ENCODE assay signal across 22 cellular contexts in the genomic region with DNA sequence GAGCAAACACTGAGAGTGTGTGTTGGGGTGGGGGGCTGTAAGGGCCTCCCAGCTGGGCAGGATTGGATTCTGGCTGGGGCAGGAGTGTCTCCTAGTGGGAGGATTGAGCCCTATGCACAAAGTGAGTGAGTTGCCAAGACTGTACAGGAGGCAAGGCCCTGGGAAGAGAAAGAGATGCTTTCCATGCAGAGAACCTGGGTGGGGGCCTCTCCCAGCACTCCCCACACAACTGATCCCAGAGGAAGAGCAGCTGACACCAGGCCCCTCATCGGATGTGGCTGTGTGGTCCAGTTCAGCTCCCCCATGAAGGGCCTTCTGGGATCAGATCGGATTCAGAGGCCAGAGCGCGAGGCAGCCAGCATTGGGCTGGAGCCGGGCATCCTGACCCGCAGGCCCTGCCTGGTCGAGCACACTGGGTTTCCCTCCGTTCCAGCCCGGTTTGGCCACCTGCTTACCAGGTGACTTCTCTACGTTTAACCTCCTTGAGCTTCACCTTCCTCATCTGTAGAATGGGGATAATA. TPM values are rescaled to one million over a fixed set of nuclear protein-coding genes. Genes with fewer than 3 reads are reported as not detected.
DNase-seq lines count a peak whose midpoint lies in the region; ATAC-seq, FAIRE-seq and TF ChIP-seq lines count a peak whose summit lies in the region.
"Had no signal": no experiment of that assay in that cellular context is flagged by ENCODE, and none has a peak within 500 bp of the region (broad histone marks: within the 10 kb centered on the region; RNA-seq: fewer than 3 reads in every experiment).

No MANE protein-coding gene starts in this region.

- DNase-seq in activated CD8-positive, alpha-beta memory T cell treated with anti-CD3 and anti-CD28 coated beads, Interleukin-2, amount 50 U/mL, for 48 hours: peak; percentile 34
- DNase-seq in activated CD8-positive, alpha-beta memory T cell treated with anti-CD3 and anti-CD28 coated beads, Interleukin-2, amount 50 U/mL, for 4 hours: no peak
- peak in 1 of 2 experiments; percentile 37 for DNase-seq in H1 (ENCODE audit: low read depth in 1 of 2, low spot score in 2 of 2)
- DNase-seq in mesenteric fat pad (ENCODE audit: low spot score): peak; percentile 88
- peak; percentile 13 to 54 for DNase-seq in tibial artery
- DNase-seq in substantia nigra (lab: John Stamatoyannopoulos, UW): no peak
- no peak for DNase-seq in tibial nerve (ENCODE audit: low spot score in 2 of 2)
- DNase-seq: 8988T, DMS79, H7, MM.1S, NCI-H1092, NCI-H1436 treated with DMSO at 0.1 percent for 48 hours, NCI-H2029, NCI-H345, NCI-H524 treated with DMSO at 0.1 percent for 48 hours, PC-3 had no signal

- no peak overlapping the region for H2BK20ac ChIP-seq in H1 (ENCODE audit: low read length)

- H3K27me3 ChIP-seq in H1 (replicated peaks in 1 of 4; ENCODE audit: control insufficient read depth in 3 of 4, extremely low read depth in 1 of 4, insufficient read depth in 3 of 4, low read length in 3 of 4) (peaks cover 0 to 7% (median 4%) of the 10 kb centered on the region in 4 experiments; a peak in 6 of 7 replicates), tibial artery (no peaks in the 10 kb centered on the region), tibial nerve (no peaks in the 10 kb centered on the region)

- H2BK5ac ChIP-seq in H1 (ENCODE audit: low read depth, low read length): no peak overlapping the region

- CTCF ChIA-PET in H1 (lab: Charles Lee; ENCODE audit: partially characterized antibody): no interaction called here

- no peak overlapping the region for H2AK5ac ChIP-seq in H1 (ENCODE audit: low read depth, low read length)

- H3K36me3 ChIP-seq in H1 (ENCODE audit: control insufficient read depth in 2 of 4, insufficient read depth in 4 of 4, low read length in 3 of 4) (no peaks in the 10 kb centered on the region), tibial artery (no peaks in the 10 kb centered on the region), tibial nerve (peaks cover 0 to 7% (median 0%) of the 10 kb centered on the region in 3 donors)

- no peak overlapping the region for H2BK120ac ChIP-seq in H1 (replicated peaks; ENCODE audit: low read depth, low read length)

- no peak for TF ChIP-seq CTCF in H1 (IDR thresholded peaks at IDR 0.05; ENCODE audit: control extremely low read depth in 1 of 3, insufficient read depth in 1 of 3, low read depth in 1 of 3, low read length in 3 of 3)
- no peak for TF ChIP-seq CTCF in tibial artery (IDR thresholded peaks at IDR 0.05)
- no peak for TF ChIP-seq CTCF in tibial nerve (IDR thresholded peaks at IDR 0.05)

- no peak for TF ChIP-seq RAD21 in H1 (IDR thresholded peaks at IDR 0.05 in 1 of 2, conservative IDR thresholded peaks at IDR 0.05 in 1 of 2; ENCODE audit: low read depth in 2 of 2, low read length in 2 of 2)

- no peaks in the 10 kb centered on the region for H3K23me2 ChIP-seq in H1 (ENCODE audit: low read depth, low read length)

- H3K23ac ChIP-seq in H1 (ENCODE audit: insufficient read length): no peak overlapping the region

- H3K27ac ChIP-seq in H1 (ENCODE audit: low read depth, low read length) (no peak overlapping the region), tibial artery (no peak overlapping the region), substantia nigra (ENCODE audit: low read depth, low read length, poor library complexity, severe bottlenecking) (no peak overlapping the region), tibial nerve (no peak overlapping the region)
- H3K27ac ChIP-seq: RWPE1 had no signal

- H3K79me1 ChIP-seq in H1 (ENCODE audit: low read depth, low read length): no peaks in the 10 kb centered on the region

- H3K4me3 ChIP-seq in H1 (ENCODE audit: extremely low read depth in 1 of 4, insufficient read depth in 2 of 4, low read depth in 3 of 4, low read length in 4 of 4): no peak overlapping the region
- H3K4me3 ChIP-seq in tibial artery: no peak overlapping the region
- no peak overlapping the region for H3K4me3 ChIP-seq in tibial nerve

- TF ChIP-seq EP300 in H1 (IDR thresholded peaks at IDR 0.05; ENCODE audit: borderline replicate concordance in 1 of 2, low read depth in 2 of 2, low read length in 2 of 2) (no peak), tibial nerve (IDR thresholded peaks at IDR 0.05) (no peak)

- FAIRE-seq in H1 (lab: Jason Lieb, UNC): no peak
- FAIRE-seq: GM12892, GM18507 had no signal

- no peaks in the 10 kb centered on the region for H3K4me1 ChIP-seq in H1 (replicated peaks in 1 of 4; ENCODE audit: control insufficient read depth in 3 of 4, insufficient read depth in 4 of 4, low read length in 3 of 4)
- no peaks in the 10 kb centered on the region for H3K4me1 ChIP-seq in tibial artery
- peaks cover 0 to 15% (median 0%) of the 10 kb centered on the region in 4 donors for H3K4me1 ChIP-seq in tibial nerve

- H4K20me1 ChIP-seq in H1 (replicated peaks in 1 of 2; ENCODE audit: control insufficient read depth in 1 of 2, insufficient read depth in 2 of 2, low read length in 2 of 2): peaks cover 0 to 2% of the 10 kb centered on the region in 2 experiments

- H3K4ac ChIP-seq in H1 (replicated peaks; ENCODE audit: insufficient read length, low read depth, low read length): no peak overlapping the region

- H3K4me2 ChIP-seq in H1 (ENCODE audit: insufficient read depth in 1 of 2, low read depth in 2 of 2, low read length in 2 of 2): no peak overlapping the region

- no peak overlapping the region for H2BK12ac ChIP-seq in H1 (ENCODE audit: low read depth, low read length)

- no peaks in the 10 kb centered on the region for H3K79me2 ChIP-seq in H1 (ENCODE audit: control insufficient read depth in 1 of 2, insufficient read depth in 2 of 2, low read length in 2 of 2)

- H4K91ac ChIP-seq in H1 (replicated peaks; ENCODE audit: insufficient read length, low read length): no peak overlapping the region

- intact Hi-C loops in tibial artery (cut with DNase I; ENCODE audit: low total_unique reads): no loop called here

- no peak overlapping the region for H3K9ac ChIP-seq in H1 (replicated peaks in 1 of 4; ENCODE audit: extremely low read depth in 1 of 4, low read depth in 3 of 4, low read length in 3 of 4)

- peaks cover 30 to 75% of the 10 kb centered on the region in 2 experiments for H3K9me3 ChIP-seq in H1 (ENCODE audit: insufficient read depth in 2 of 2, low read depth in 1 of 2, low read length in 1 of 2)
- H3K9me3 ChIP-seq in tibial artery: peaks cover 0 to 5% (median 0%) of the 10 kb centered on the region in 3 donors
- H3K9me3 ChIP-seq in tibial nerve: peaks cover 0 to 4% (median 0%) of the 10 kb centered on the region in 4 donors

- H4K5ac ChIP-seq in H1 (ENCODE audit: insufficient read length, low read depth, low read length): no peak overlapping the region

- peak overlapping the region; percentile 79; the same call in 1 of the 2 replicates for H4K8ac ChIP-seq in H1 (ENCODE audit: extremely low read depth, insufficient read depth, low read length)

- no peak overlapping the region for H3K14ac ChIP-seq in H1 (ENCODE audit: insufficient read length)

- 83% methylated on average over 10 of the region's 10 CpGs; no CpG with 5 or more reads in 1 of the 2 experiments for WGBS in H1 (ENCODE audit: extremely low coverage in 1 of 2, insufficient coverage in 1 of 2, insufficient read length in 1 of 2, insufficient replicate concordance in 2 of 2, low coverage in 1 of 2, low lambda C conversion rate in 2 of 2, missing lambda C conversion rate in 1 of 2), 2 experiments
- 83 to 93% methylated on average over 7 to 10 of the region's 10 CpGs for WGBS in tibial nerve, 2 donors

- no peak overlapping the region for H2BK15ac ChIP-seq in H1 (ENCODE audit: low read length)

- POLR2A ChIA-PET in H1 (lab: Charles Lee; ENCODE audit: partially characterized antibody): no interaction called here

- no peak for TF ChIP-seq POLR2A in H1 (IDR thresholded peaks at IDR 0.05; ENCODE audit: control extremely low read depth in 1 of 2, low read depth in 2 of 2, low read length in 2 of 2)
- TF ChIP-seq POLR2A in tibial nerve (IDR thresholded peaks at IDR 0.05): no peak

- no peak overlapping the region for H2AFZ ChIP-seq in H1 (ENCODE audit: low read length)

- no peak overlapping the region for H3K18ac ChIP-seq in H1 (ENCODE audit: extremely low read depth, low read length)

- ATAC-seq in HG03108 (IDR thresholded peaks at IDR 0.05; ENCODE audit: unreplicated experiment): no peak
- ATAC-seq: PC-3 had no signal

- H3K56ac ChIP-seq in H1 (replicated peaks; ENCODE audit: insufficient read length, low read depth, low read length): no peak overlapping the region

TF ChIP-seq in H1, 55 proteins besides CTCF, POLR2A, EP300 and RAD21 (continues in another document):
- TF ChIP-seq SIRT6 (IDR thresholded peaks at IDR 0.05; ENCODE audit: low read length) (no peak), NRF1 (IDR thresholded peaks at IDR 0.05; ENCODE audit: low read depth, low read length) (no peak), RBBP5 (IDR thresholded peaks at IDR 0.05; ENCODE audit: borderline replicate concordance, low read depth, low read length) (no peak), YY1 (IDR thresholded peaks at IDR 0.05; ENCODE audit: low read depth, low read length) (no peak), RNF2 (IDR thresholded peaks at IDR 0.05; ENCODE audit: borderline replicate concordance, low read depth, low read length, missing control alignments, poor library complexity, severe bottlenecking) (no peak), SP2 (IDR thresholded peaks at IDR 0.05; ENCODE audit: low read length) (no peak), CREB1 (IDR thresholded peaks at IDR 0.05) (no peak)

RNA-seq across cellular contexts. Expression of a gene that starts 49.4 kb away (rescaled TPM):
- 25.8 and 26.7 TPM in 2 replicates for total RNA-seq in H1 (2021; fragmentation: NEBNext Ultra II Directional; extraction: Animal tissue kit (Norgen Biotek cat#: 25700))
- polyA plus RNA-seq in H1 (2011; rRNA removed): 24.2 and 28.6 TPM in 2 replicates
- 35.7 TPM for polyA plus RNA-seq in H1 (2011; cell fraction: cytosol; rRNA removed)
- 57.5 TPM for polyA plus RNA-seq in H1 (2011; cell fraction: nucleus; rRNA removed)
- 21.9 to 28.1 TPM (median 26.1 TPM) in 4 replicates for polyA plus RNA-seq in H1 (2012, experiment 1 of 2)
- 23.9 TPM for polyA plus RNA-seq in H1 (2012, experiment 2 of 2)
- 17.4 TPM for polyA plus RNA-seq in H1 (2013, experiment 1 of 2)
- 16.6 TPM for polyA plus RNA-seq in H1 (2013, experiment 2 of 2)
- polyA minus RNA-seq in H1 (2011; rRNA and poly(A)+ RNA removed): 28.0 and 35.5 TPM in 2 replicates
- 18.2 TPM for polyA minus RNA-seq in H1 (2011; cell fraction: cytosol; rRNA and poly(A)+ RNA removed)
- polyA minus RNA-seq in H1 (2011; cell fraction: nucleus; rRNA and poly(A)+ RNA removed): 32.5 TPM
- 18.5 TPM for total RNA-seq in mesenteric fat pad
- 10 to 100 TPM; 21.0 to 34.5 (median 24.8) TPM for total RNA-seq in tibial nerve

RNA-seq across cellular contexts. Expression of a gene that starts 56.0 kb away (rescaled TPM):
- total RNA-seq in H1 (2021; fragmentation: NEBNext Ultra II Directional; extraction: Animal tissue kit (Norgen Biotek cat#: 25700)): 1.9 and 2.9 TPM in 2 replicates
- polyA plus RNA-seq in H1 (2011; rRNA removed): 0.33 and 0.53 TPM in 2 replicates
- 1.2 TPM for polyA plus RNA-seq in H1 (2011; cell fraction: cytosol; rRNA removed)
- 1.3 TPM for polyA plus RNA-seq in H1 (2011; cell fraction: nucleus; rRNA removed)
- 0.52 to 0.88 TPM (median 0.61 TPM) in 4 replicates for polyA plus RNA-seq in H1 (2012, experiment 1 of 2)
- 0.10 TPM for polyA plus RNA-seq in H1 (2012, experiment 2 of 2)
- 0.95 TPM for polyA plus RNA-seq in H1 (2013, experiment 1 of 2)
- 1.1 TPM for polyA plus RNA-seq in H1 (2013, experiment 2 of 2)
- 0.16 and 0.49 TPM in 2 replicates for polyA minus RNA-seq in H1 (2011; rRNA and poly(A)+ RNA removed)
- not detected for polyA minus RNA-seq in H1 (2011; cell fraction: cytosol; rRNA and poly(A)+ RNA removed)
- not detected for polyA minus RNA-seq in H1 (2011; cell fraction: nucleus; rRNA and poly(A)+ RNA removed)
- total RNA-seq in mesenteric fat pad: 3.8 TPM
- 10 to 100 TPM; 35.1 to 90.8 (median 50.2) TPM for total RNA-seq in tibial nerve
- polyA plus RNA-seq: CD14-positive monocyte had no signal

Comparison
In these comparisons a context has a peak if more than half of its experiments do, and no peak if none do; other contexts are left out.
1. DNase-seq: peak in activated CD8-positive, alpha-beta memory T cell treated with anti-CD3 and anti-CD28 coated beads, Interleukin-2, amount 50 U/mL, for 48 hours (single experiment), mesenteric fat pad (single experiment) and tibial artery (2 of 2); none in activated CD8-positive, alpha-beta memory T cell treated with anti-CD3 and anti-CD28 coated beads, Interleukin-2, amount 50 U/mL, for 4 hours (single experiment), substantia nigra (0 of 49) and tibial nerve (0 of 2).